In the genomic region with DNA sequence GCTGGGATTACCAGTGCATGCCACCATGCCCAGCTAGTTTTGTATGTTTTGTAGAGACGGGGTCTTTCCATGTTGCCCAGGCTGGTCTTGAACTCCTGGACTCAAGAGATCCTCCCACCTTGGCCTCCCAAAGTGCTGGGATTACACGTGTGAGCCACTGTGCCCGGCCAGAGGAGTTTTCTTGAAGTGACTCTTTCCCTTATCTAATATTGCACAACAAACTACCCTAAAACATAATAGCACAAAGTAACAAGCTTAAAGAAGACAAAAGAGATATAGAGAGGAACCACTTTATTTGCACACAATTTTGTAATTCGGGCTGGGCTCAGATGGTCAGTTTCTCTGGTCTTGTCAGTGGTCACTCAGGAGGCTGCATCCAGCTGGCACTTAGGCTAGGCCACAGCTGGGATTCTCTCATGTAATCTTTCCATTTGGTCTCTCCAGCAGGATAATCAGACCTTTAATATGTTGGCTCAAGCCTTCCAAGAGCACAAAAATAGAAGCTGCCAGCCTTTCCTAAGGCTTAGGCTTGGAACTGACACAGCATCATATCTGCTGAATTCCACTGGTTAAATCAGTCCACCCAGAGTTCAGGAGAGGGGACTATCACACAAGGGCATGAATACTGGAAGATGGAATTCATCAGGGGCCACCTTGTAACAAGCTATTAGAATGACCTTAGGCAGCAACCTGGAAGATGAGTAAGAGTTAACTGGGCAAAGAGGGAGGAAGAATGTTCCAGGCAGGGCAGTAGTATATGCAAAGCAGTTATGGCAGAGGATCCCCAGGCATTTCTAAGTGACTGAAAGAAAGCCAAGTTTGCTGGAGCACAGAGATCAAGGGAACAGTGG, we compare ENCODE assay signal across 11 cellular contexts. TPM values are rescaled to one million over a fixed set of nuclear protein-coding genes. Genes with fewer than 3 reads are reported as not detected.
DNase-seq lines count a peak whose midpoint lies in the region; ATAC-seq and TF ChIP-seq lines count a peak whose summit lies in the region.
"Had no signal": no experiment of that assay in that cellular context is flagged by ENCODE, and none has a peak within 500 bp of the region (broad histone marks: within the 10 kb centered on the region; RNA-seq: fewer than 3 reads in every experiment).

No MANE protein-coding gene starts in this region.

- peak overlapping the region; percentile 15 for H2AFZ ChIP-seq in ACC112 (ENCODE audit: low read length, unreplicated experiment)

- no peaks in the 10 kb centered on the region for H3K9me3 ChIP-seq in adrenal gland (replicated peaks in 1 of 3)
- H3K9me3 ChIP-seq: HAP-1 had no signal

- peak in 6 of 7 donors; percentile 39 to 70 (median 50) for DNase-seq in adrenal gland
- peak; percentile 5 to 44 for DNase-seq in foreskin fibroblast
- no peak for DNase-seq in omental fat pad (ENCODE audit: low spot score)
- DNase-seq in NCI-H1436 (lab: John Stamatoyannopoulos, UW): no peak
- no peak for DNase-seq in NCI-H146 (lab: John Stamatoyannopoulos, UW)
- no peak for DNase-seq in DMS153 treated with DMSO at 0.1 percent for 48 hours (lab: John Stamatoyannopoulos, UW; ENCODE audit: unreplicated experiment)
- DNase-seq in iPS-NIHi7 (ENCODE audit: extremely low spot score): no peak
- DNase-seq: dermis blood vessel endothelial cell, NCI-H1436 treated with DMSO at 0.1 percent for 48 hours had no signal

- H3K4me3 ChIP-seq in ACC112 (ENCODE audit: low read depth, low read length) (no peak overlapping the region), adrenal gland (no peak overlapping the region), foreskin fibroblast (ENCODE audit: low read depth in 1 of 2, low read length in 2 of 2) (no peak overlapping the region)
- H3K4me3 ChIP-seq: HAP-1 had no signal

- intact Hi-C loops in adrenal gland (cut with DNase I): no loop called here

- H3K79me2 ChIP-seq in ACC112 (ENCODE audit: control insufficient read depth, insufficient read depth, low read length, unreplicated experiment): no peaks in the 10 kb centered on the region

- H3K36me3 ChIP-seq in ACC112 (ENCODE audit: insufficient read depth, low read length): no peaks in the 10 kb centered on the region
- H3K36me3 ChIP-seq in adrenal gland (replicated peaks in 1 of 2): no peaks in the 10 kb centered on the region
- H3K36me3 ChIP-seq: HAP-1 had no signal

- H3K27ac ChIP-seq in ACC112 (ENCODE audit: low read depth, low read length): peak overlapping the region; percentile 79
- H3K27ac ChIP-seq in adrenal gland: peak overlapping the region; percentile 8 to 87 (median 59)

- no peak for TF ChIP-seq POLR2A in adrenal gland (IDR thresholded peaks at IDR 0.05)

- 52 to 65% (median 59%) methylated on average over 4 of the region's 4 CpGs for WGBS in adrenal gland, 4 donors

- H3K4me1 ChIP-seq in ACC112 (ENCODE audit: control insufficient read depth, insufficient read depth, low read length, unreplicated experiment) (peaks cover 31% of the 10 kb centered on the region), adrenal gland (replicated peaks in 1 of 2) (peaks cover 26 to 32% of the 10 kb centered on the region in 2 donors)

- H3K27me3 ChIP-seq in ACC112 (ENCODE audit: insufficient read depth, low read length): no peaks in the 10 kb centered on the region
- no peaks in the 10 kb centered on the region for H3K27me3 ChIP-seq in adrenal gland

- TF ChIP-seq CTCF in adrenal gland (IDR thresholded peaks at IDR 0.05) (no peak), foreskin fibroblast (IDR thresholded peaks at IDR 0.05; ENCODE audit: low read depth, low read length) (no peak), omental fat pad (IDR thresholded peaks at IDR 0.05) (no peak)

- ATAC-seq in omental fat pad (ENCODE audit: low FRiP score): peak; percentile 83

RNA-seq across cellular contexts. Expression of a gene that starts 56.7 kb away (rescaled TPM):
- total RNA-seq in adrenal gland: 100 to 1,000 TPM; 135 to 359 (median 279) TPM
- polyA plus RNA-seq in adrenal gland: 100 to 1,000 TPM in 1 of 3 donors, 10 to 100 TPM in 2; 65.5 to 116 (median 86.3) TPM
- total RNA-seq in omental fat pad: 100 to 1,000 TPM; 179 to 395 (median 279) TPM

Comparison
In these comparisons a context has a peak if more than half of its experiments do, and no peak if none do; other contexts are left out.
1. DNase-seq: peak in adrenal gland (6 of 7) and foreskin fibroblast (2 of 2); none in omental fat pad (single experiment), NCI-H1436 (single experiment), NCI-H146 (single experiment), DMS153 treated with DMSO at 0.1 percent for 48 hours (single experiment) and iPS-NIHi7 (single experiment).